Comparison of ENCODE assay signal across 1 cellular context in the genomic region with DNA sequence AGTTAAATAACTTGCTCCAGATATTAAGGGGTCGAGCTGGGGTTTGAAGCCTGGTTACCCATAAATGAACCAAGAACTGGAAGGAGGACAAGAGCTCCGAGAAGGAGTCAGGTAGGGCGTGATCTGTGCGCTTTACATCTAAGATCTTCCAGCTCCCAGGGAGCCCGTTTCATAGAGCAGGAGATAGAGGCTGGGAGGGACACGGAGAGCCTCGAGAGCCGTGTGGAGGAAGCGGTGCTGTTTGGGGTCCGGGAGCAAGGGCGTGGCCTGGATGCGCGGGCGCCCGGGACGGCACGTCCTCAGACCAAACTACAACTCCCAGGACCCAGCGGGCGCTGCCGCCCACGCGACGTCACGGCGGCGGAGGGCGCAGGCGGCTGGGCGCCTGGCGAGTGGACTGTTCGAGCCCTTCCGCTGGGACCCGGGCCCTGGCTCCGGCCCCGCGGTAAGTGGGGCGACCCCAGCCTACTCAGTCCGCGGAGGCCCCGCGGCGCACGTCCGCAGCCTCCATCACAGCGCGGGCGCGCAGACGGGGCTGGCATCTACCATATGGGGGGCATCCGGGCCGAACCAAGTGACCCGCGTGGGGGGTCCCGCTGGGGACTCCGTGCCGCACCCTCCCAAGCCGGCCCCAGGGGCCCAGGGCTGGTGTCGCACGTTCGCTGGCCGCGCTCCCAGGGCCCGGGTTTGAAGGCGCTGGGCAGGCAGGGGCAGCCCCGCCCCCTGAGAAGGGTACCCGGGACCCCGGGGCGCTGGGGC.
A peak's percentile ranks its signal among the peaks of the same experiment; 100 is the strongest.
TF ChIP-seq lines count a peak whose summit lies in the region.

BCKDK (plus strand) TSS at position 352 of the 759 bp plus-strand sequence. CDS start 838 bp downstream, outside the sequence.

TF ChIP-seq in HepG2, 621 proteins besides CTCF, POLR2A, EP300 and RAD21 (continued from another document and continues in another):
- TF ChIP-seq, protein P1, sequence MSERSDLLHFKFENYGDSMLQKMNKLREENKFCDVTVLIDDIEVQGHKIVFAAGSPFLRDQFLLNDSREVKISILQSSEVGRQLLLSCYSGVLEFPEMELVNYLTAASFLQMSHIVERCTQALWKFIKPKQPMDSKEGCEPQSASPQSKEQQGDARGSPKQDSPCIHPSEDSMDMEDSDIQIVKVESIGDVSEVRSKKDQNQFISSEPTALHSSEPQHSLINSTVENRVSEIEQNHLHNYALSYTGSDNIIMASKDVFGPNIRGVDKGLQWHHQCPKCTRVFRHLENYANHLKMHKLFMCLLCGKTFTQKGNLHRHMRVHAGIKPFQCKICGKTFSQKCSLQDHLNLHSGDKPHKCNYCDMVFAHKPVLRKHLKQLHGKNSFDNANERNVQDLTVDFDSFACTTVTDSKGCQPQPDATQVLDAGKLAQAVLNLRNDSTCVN (CRISPR knock-in tag; IDR thresholded peaks at IDR 0.05; ENCODE audit: borderline replicate concordance): no peak
- no peak for TF ChIP-seq ZNF562 (CRISPR knock-in tag; IDR thresholded peaks at IDR 0.05; ENCODE audit: borderline replicate concordance)
- no peak for TF ChIP-seq ZNF160 (CRISPR knock-in tag; IDR thresholded peaks at IDR 0.05)
- no peak for TF ChIP-seq ZNF550 (CRISPR knock-in tag; IDR thresholded peaks at IDR 0.05; ENCODE audit: borderline replicate concordance)
- TF ChIP-seq, protein P2, sequence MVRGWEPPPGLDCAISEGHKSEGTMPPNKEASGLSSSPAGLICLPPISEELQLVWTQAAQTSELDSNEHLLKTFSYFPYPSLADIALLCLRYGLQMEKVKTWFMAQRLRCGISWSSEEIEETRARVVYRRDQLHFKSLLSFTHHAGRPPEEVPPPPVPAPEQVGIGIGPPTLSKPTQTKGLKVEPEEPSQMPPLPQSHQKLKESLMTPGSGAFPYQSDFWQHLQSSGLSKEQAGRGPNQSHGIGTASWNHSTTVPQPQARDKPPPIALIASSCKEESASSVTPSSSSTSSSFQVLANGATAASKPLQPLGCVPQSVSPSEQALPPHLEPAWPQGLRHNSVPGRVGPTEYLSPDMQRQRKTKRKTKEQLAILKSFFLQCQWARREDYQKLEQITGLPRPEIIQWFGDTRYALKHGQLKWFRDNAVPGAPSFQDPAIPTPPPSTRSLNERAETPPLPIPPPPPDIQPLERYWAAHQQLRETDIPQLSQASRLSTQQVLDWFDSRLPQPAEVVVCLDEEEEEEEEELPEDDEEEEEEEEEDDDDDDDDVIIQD (CRISPR knock-in tag; IDR thresholded peaks at IDR 0.05; ENCODE audit: low read depth): no peak
- TF ChIP-seq, protein P3, sequence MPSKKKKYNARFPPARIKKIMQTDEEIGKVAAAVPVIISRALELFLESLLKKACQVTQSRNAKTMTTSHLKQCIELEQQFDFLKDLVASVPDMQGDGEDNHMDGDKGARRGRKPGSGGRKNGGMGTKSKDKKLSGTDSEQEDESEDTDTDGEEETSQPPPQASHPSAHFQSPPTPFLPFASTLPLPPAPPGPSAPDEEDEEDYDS (CRISPR knock-in tag; IDR thresholded peaks at IDR 0.05): peak; percentile 81
- no peak for TF ChIP-seq WIZ (CRISPR knock-in tag; IDR thresholded peaks at IDR 0.05)
- no peak; the same call in 1 of the 2 replicates for TF ChIP-seq ZFP90 (CRISPR knock-in tag; IDR thresholded peaks at IDR 0.05; ENCODE audit: borderline replicate concordance)
- TF ChIP-seq ZNF777 (CRISPR knock-in tag; IDR thresholded peaks at IDR 0.05): no peak; the same call in 1 of the 2 replicates
- TF ChIP-seq ISX (CRISPR knock-in tag; conservative IDR thresholded peaks at IDR 0.05): no peak
- TF ChIP-seq ATF6 (CRISPR knock-in tag; conservative IDR thresholded peaks at IDR 0.05): 0 out of 2 replicates have a peak, but pooled peaks have one; percentile 23
- TF ChIP-seq SP4 (CRISPR knock-in tag; IDR thresholded peaks at IDR 0.05): peak; percentile 84
- TF ChIP-seq SMARCE1 (IDR thresholded peaks at IDR 0.05; ENCODE audit: borderline replicate concordance): no peak
- TF ChIP-seq KLF6 (CRISPR knock-in tag; IDR thresholded peaks at IDR 0.05): 0 out of 2 replicates have a peak, but pooled peaks have one; percentile 48
- peak; percentile 92 for TF ChIP-seq ZNF574 (CRISPR knock-in tag; IDR thresholded peaks at IDR 0.05)
- TF ChIP-seq THAP9 (CRISPR knock-in tag; IDR thresholded peaks at IDR 0.05; ENCODE audit: borderline replicate concordance): 0 out of 2 replicates have a peak, but pooled peaks have one; percentile 50
- TF ChIP-seq, protein P4, sequence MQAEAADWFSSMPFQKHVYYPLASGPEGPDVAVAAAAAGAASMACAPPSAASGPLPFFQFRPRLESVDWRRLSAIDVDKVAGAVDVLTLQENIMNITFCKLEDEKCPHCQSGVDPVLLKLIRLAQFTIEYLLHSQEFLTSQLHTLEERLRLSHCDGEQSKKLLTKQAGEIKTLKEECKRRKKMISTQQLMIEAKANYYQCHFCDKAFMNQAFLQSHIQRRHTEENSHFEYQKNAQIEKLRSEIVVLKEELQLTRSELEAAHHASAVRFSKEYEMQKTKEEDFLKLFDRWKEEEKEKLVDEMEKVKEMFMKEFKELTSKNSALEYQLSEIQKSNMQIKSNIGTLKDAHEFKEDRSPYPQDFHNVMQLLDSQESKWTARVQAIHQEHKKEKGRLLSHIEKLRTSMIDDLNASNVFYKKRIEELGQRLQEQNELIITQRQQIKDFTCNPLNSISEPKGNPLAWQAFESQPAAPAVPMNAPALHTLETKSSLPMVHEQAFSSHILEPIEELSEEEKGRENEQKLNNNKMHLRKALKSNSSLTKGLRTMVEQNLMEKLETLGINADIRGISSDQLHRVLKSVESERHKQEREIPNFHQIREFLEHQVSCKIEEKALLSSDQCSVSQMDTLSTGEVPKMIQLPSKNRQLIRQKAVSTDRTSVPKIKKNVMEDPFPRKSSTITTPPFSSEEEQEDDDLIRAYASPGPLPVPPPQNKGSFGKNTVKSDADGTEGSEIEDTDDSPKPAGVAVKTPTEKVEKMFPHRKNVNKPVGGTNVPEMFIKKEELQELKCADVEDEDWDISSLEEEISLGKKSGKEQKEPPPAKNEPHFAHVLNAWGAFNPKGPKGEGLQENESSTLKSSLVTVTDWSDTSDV (CRISPR knock-in tag; IDR thresholded peaks at IDR 0.05): peak; percentile 83; the same call in 1 of the 2 replicates
- TF ChIP-seq EED (CRISPR knock-in tag; IDR thresholded peaks at IDR 0.05): no peak
- TF ChIP-seq ZNF3 (CRISPR knock-in tag; IDR thresholded peaks at IDR 0.05): no peak; the same call in 1 of the 2 replicates
- TF ChIP-seq MIER2 (CRISPR knock-in tag; IDR thresholded peaks at IDR 0.05): no peak
- TF ChIP-seq KLF12 (CRISPR knock-in tag; IDR thresholded peaks at IDR 0.05; ENCODE audit: borderline replicate concordance): peak; percentile 96
- TF ChIP-seq, protein P5, sequence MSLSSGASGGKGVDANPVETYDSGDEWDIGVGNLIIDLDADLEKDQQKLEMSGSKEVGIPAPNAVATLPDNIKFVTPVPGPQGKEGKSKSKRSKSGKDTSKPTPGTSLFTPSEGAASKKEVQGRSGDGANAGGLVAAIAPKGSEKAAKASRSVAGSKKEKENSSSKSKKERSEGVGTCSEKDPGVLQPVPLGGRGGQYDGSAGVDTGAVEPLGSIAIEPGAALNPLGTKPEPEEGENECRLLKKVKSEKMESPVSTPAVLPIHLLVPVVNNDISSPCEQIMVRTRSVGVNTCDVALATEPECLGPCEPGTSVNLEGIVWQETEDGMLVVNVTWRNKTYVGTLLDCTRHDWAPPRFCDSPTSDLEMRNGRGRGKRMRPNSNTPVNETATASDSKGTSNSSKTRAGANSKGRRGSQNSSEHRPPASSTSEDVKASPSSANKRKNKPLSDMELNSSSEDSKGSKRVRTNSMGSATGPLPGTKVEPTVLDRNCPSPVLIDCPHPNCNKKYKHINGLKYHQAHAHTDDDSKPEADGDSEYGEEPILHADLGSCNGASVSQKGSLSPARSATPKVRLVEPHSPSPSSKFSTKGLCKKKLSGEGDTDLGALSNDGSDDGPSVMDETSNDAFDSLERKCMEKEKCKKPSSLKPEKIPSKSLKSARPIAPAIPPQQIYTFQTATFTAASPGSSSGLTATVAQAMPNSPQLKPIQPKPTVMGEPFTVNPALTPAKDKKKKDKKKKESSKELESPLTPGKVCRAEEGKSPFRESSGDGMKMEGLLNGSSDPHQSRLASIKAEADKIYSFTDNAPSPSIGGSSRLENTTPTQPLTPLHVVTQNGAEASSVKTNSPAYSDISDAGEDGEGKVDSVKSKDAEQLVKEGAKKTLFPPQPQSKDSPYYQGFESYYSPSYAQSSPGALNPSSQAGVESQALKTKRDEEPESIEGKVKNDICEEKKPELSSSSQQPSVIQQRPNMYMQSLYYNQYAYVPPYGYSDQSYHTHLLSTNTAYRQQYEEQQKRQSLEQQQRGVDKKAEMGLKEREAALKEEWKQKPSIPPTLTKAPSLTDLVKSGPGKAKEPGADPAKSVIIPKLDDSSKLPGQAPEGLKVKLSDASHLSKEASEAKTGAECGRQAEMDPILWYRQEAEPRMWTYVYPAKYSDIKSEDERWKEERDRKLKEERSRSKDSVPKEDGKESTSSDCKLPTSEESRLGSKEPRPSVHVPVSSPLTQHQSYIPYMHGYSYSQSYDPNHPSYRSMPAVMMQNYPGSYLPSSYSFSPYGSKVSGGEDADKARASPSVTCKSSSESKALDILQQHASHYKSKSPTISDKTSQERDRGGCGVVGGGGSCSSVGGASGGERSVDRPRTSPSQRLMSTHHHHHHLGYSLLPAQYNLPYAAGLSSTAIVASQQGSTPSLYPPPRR (CRISPR knock-in tag; IDR thresholded peaks at IDR 0.05; ENCODE audit: borderline replicate concordance): no peak
- TF ChIP-seq, protein P6, sequence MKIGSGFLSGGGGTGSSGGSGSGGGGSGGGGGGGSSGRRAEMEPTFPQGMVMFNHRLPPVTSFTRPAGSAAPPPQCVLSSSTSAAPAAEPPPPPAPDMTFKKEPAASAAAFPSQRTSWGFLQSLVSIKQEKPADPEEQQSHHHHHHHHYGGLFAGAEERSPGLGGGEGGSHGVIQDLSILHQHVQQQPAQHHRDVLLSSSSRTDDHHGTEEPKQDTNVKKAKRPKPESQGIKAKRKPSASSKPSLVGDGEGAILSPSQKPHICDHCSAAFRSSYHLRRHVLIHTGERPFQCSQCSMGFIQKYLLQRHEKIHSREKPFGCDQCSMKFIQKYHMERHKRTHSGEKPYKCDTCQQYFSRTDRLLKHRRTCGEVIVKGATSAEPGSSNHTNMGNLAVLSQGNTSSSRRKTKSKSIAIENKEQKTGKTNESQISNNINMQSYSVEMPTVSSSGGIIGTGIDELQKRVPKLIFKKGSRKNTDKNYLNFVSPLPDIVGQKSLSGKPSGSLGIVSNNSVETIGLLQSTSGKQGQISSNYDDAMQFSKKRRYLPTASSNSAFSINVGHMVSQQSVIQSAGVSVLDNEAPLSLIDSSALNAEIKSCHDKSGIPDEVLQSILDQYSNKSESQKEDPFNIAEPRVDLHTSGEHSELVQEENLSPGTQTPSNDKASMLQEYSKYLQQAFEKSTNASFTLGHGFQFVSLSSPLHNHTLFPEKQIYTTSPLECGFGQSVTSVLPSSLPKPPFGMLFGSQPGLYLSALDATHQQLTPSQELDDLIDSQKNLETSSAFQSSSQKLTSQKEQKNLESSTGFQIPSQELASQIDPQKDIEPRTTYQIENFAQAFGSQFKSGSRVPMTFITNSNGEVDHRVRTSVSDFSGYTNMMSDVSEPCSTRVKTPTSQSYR (CRISPR knock-in tag; IDR thresholded peaks at IDR 0.05; ENCODE audit: borderline replicate concordance): peak; percentile 45; the same call in 1 of the 2 replicates
- TF ChIP-seq ZNF34 (CRISPR knock-in tag; IDR thresholded peaks at IDR 0.05; ENCODE audit: borderline replicate concordance): no peak
- TF ChIP-seq ZNF530 (CRISPR knock-in tag; IDR thresholded peaks at IDR 0.05; ENCODE audit: low read depth): 0 out of 2 replicates have a peak, but pooled peaks have one; percentile 25
- peak; percentile 40; the same call in 1 of the 2 replicates for TF ChIP-seq ZNF441 (CRISPR knock-in tag; IDR thresholded peaks at IDR 0.05; ENCODE audit: borderline replicate concordance)
- no peak; the same call in 1 of the 2 replicates for TF ChIP-seq MTF2 (CRISPR knock-in tag; IDR thresholded peaks at IDR 0.05; ENCODE audit: borderline replicate concordance)
